Comparison of ENCODE assay signal across 8 cellular contexts in the genomic region with DNA sequence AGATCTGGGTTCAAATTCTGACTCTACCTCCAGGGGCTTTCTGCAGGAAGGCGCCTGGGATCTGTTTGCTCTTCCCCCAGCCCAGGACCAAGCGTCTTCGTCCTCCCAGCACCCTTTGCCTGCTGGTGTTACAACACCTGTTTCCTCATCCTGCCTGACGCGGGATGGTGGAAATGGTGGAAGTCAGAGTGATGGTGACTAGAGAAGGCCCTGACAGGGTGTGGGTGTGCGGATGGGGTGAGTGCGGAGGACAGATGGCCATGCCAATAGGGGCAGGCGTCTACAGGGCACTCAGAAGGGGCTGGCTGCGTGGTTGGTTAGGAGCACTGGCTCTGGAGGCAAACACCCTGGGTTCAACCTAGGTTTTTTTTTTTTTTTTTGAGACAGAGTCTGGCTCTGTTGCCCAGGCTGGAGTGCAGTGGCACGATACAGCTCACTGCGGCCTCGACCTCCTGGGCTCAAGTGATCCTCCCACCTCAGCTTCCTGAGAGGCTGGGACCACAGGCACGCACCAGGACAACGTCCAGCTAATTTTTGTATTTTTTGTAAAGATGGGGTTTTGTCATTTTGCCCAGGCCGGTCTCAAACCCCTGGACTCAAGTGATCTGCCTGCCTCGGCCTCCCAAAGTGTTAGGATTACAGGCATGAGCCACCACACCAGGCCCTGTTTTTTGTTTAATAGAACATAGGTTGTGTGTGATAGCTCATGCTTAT. TPM values are rescaled to one million over a fixed set of nuclear protein-coding genes. Genes with fewer than 3 reads are reported as not detected.
DNase-seq lines count a peak whose midpoint lies in the region; ATAC-seq, FAIRE-seq and TF ChIP-seq lines count a peak whose summit lies in the region.

No MANE protein-coding gene starts in this region.

- H3K4me3 ChIP-seq in heart right ventricle (peak overlapping the region in 9 of 10 donors; percentile 40 to 88 (median 70)), skeletal muscle tissue (ENCODE audit: low read length in 3 of 3) (peak overlapping the region; percentile 71 to 78 (median 73))

- H3K9me3 ChIP-seq in heart right ventricle (no peaks in the 10 kb centered on the region), skeletal muscle tissue (ENCODE audit: control insufficient read depth in 3 of 3, low read length in 3 of 3) (no peaks in the 10 kb centered on the region)

- H3K27ac Mint-ChIP-seq in WTC11 = no peak overlapping the region

- peaks cover 0 to 68% (median 8%) of the 10 kb centered on the region in 9 donors for H3K4me1 ChIP-seq in heart right ventricle
- peaks cover 9 to 20% (median 11%) of the 10 kb centered on the region in 3 donors for H3K4me1 ChIP-seq in skeletal muscle tissue (ENCODE audit: control insufficient read depth in 3 of 3, insufficient read depth in 3 of 3, low read length in 3 of 3)

- intact Hi-C loops in heart right ventricle (cut with DNase I) = no loop called here

- H3K27me3 ChIP-seq in heart right ventricle (peaks cover 0 to 5% (median 0%) of the 10 kb centered on the region in 7 donors), skeletal muscle tissue (ENCODE audit: control insufficient read depth in 3 of 3, insufficient read depth in 3 of 3, low read length in 3 of 3) (peaks cover 0 to 21% (median 17%) of the 10 kb centered on the region in 3 donors)

- H3K4me3 Mint-ChIP-seq in WTC11 = peak overlapping the region; percentile 81; the same call in 1 of the 2 replicates

- TF ChIP-seq CTCF in WTC11 (IDR thresholded peaks at IDR 0.05) = no peak
- TF ChIP-seq CTCF in heart right ventricle (IDR thresholded peaks at IDR 0.05) = no peak

- peak; percentile 57 for FAIRE-seq in GM19239 (lab: Jason Lieb, UNC)

- 70 to 78% methylated on average over 16 of the region's 16 CpGs for WGBS in heart right ventricle, 2 donors

- H3K27me3 Mint-ChIP-seq in WTC11 (ENCODE audit: low read depth) = peaks cover 6% of the 10 kb centered on the region

- POLR2A ChIA-PET in WTC11 (lab: Charles Lee) = interaction anchor here (1.4 kb wide), 1 partner anchor 86 kb away, joined by 3 read pairs; the partner anchor contains the start of gene XKR8

- peaks cover 14% of the 10 kb centered on the region for H3K4me1 Mint-ChIP-seq in WTC11

- H3K36me3 ChIP-seq in heart right ventricle = peaks cover 0 to 33% (median 0%) of the 10 kb centered on the region in 9 donors
- H3K36me3 ChIP-seq in skeletal muscle tissue (ENCODE audit: control insufficient read depth in 3 of 3, insufficient read depth in 3 of 3, low read length in 3 of 3) = no peaks in the 10 kb centered on the region

- CTCF ChIA-PET in WTC11 (lab: Charles Lee) = interaction anchor here (0.6 to 1.2 kb wide), 2 partner anchors 16 to 501 kb away, joined by 3 to 6 read pairs; no protein-coding TSS in a partner anchor

- peak overlapping the region; percentile 12 to 50 (median 27) for H3K9ac ChIP-seq in skeletal muscle tissue (ENCODE audit: low read depth in 1 of 3, low read length in 3 of 3)

- ATAC-seq in WTC11 (no peak), heart right ventricle (peak in 6 of 8 donors; percentile 16 to 52 (median 40)), HG02588 (IDR thresholded peaks at IDR 0.05; ENCODE audit: unreplicated experiment) (no peak), HG02798 (IDR thresholded peaks at IDR 0.05; ENCODE audit: poor library complexity, unreplicated experiment) (no peak)

- H3K36me3 Mint-ChIP-seq in WTC11 = no peaks in the 10 kb centered on the region

- DNase-seq in GM19239 (ENCODE audit: insufficient read length, low spot score) (no peak), WTC11 (ENCODE audit: low spot score) (no peak), heart right ventricle (no peak), COLO829 (ENCODE audit: low spot score) (no peak)
- DNase-seq in stimulated activated CD4-positive, alpha-beta T cell treated with anti-CD3 and anti-CD28 coated beads, Interleukin-4, amount 100 ng/mL, for 24 hours = no peak

- H3K9me3 Mint-ChIP-seq in WTC11 = no peaks in the 10 kb centered on the region

- peak overlapping the region in 8 of 10 donors; percentile 10 to 93 (median 69) for H3K27ac ChIP-seq in heart right ventricle
- peak overlapping the region; percentile 68 for H3K27ac ChIP-seq in skeletal muscle tissue (ENCODE audit: low read depth, low read length)

TF ChIP-seq in WTC11, 78 proteins besides CTCF, POLR2A, EP300 and RAD21 (continues in another document):
- TF ChIP-seq ZSCAN18 (CRISPR knock-in tag; IDR thresholded peaks at IDR 0.05) (no peak), ZNF396 (CRISPR knock-in tag; IDR thresholded peaks at IDR 0.05; ENCODE audit: borderline replicate concordance) (no peak), GRHL2 (CRISPR knock-in tag; IDR thresholded peaks at IDR 0.05; ENCODE audit: insufficient replicate concordance, severe bottlenecking) (no peak), CBFB (CRISPR knock-in tag; IDR thresholded peaks at IDR 0.05; ENCODE audit: low read depth) (no peak), ZNF423 (CRISPR knock-in tag; IDR thresholded peaks at IDR 0.05) (no peak), STAT6 (CRISPR knock-in tag; conservative IDR thresholded peaks at IDR 0.05; ENCODE audit: low read depth) (no peak), ATF6 (CRISPR knock-in tag; IDR thresholded peaks at IDR 0.05) (no peak), GABPB1 (CRISPR knock-in tag; IDR thresholded peaks at IDR 0.05) (no peak)
- TF ChIP-seq, protein P1, sequence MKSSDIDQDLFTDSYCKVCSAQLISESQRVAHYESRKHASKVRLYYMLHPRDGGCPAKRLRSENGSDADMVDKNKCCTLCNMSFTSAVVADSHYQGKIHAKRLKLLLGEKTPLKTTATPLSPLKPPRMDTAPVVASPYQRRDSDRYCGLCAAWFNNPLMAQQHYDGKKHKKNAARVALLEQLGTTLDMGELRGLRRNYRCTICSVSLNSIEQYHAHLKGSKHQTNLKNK (CRISPR knock-in tag; IDR thresholded peaks at IDR 0.05) = no peak

RNA-seq across cellular contexts. Expression of gene THEMIS2, which starts 1.5 kb away (rescaled TPM):
- total RNA-seq in WTC11 (2021) (12.7 to 13.0 TPM (median 12.9 TPM) in 3 replicates), heart right ventricle (10 to 100 TPM in 2 of 10 donors, 1 to 10 TPM in 8; 2.5 to 29.3 (median 5.1) TPM), skeletal muscle tissue (4.7 TPM)
- polyA plus RNA-seq in heart right ventricle = 1 to 10 TPM; 5.6 to 7.3 TPM

RNA-seq across cellular contexts. Expression of gene RPA2, which starts 40.5 kb away (rescaled TPM):
- 40.9 to 53.4 TPM (median 48.8 TPM) in 3 replicates for total RNA-seq in WTC11 (2021)
- 10 to 100 TPM; 20.2 to 63.5 (median 23.0) TPM for total RNA-seq in heart right ventricle
- polyA plus RNA-seq in heart right ventricle = 10 to 100 TPM; 14.3 to 34.2 TPM
- 83.0 TPM for total RNA-seq in skeletal muscle tissue

RNA-seq across cellular contexts. Expression of gene PPP1R8, which starts 43.2 kb away (rescaled TPM):
- 39.5 to 43.0 TPM (median 41.9 TPM) in 3 replicates for total RNA-seq in WTC11 (2021)
- 10 to 100 TPM; 19.2 to 33.4 (median 26.2) TPM for total RNA-seq in heart right ventricle
- 10 to 100 TPM; 13.9 to 24.8 TPM for polyA plus RNA-seq in heart right ventricle
- 42.3 TPM for total RNA-seq in skeletal muscle tissue

Comparison
In these comparisons a context has a peak if more than half of its experiments do, and no peak if none do; other contexts are left out.
1. ATAC-seq: peak in heart right ventricle (6 of 8); none in WTC11 (single experiment), HG02588 (single experiment) and HG02798 (single experiment).